8 cellular contexts compared by ENCODE assay signal in genomic region chr4:164937576-164938270, GRCh38. TPM values are rescaled to one million over a fixed set of nuclear protein-coding genes. Genes with fewer than 3 reads are reported as not detected.
DNase-seq lines count a peak whose midpoint lies in the region; ATAC-seq, FAIRE-seq and TF ChIP-seq lines count a peak whose summit lies in the region.

No MANE protein-coding gene starts in this region.

- BruUV-seq in Calu3 (replicated peaks; lab: Mats Ljungman, UMichigan): no TSS peak

- intact Hi-C loops in Calu3 (cut with micrococcal nuclease; ENCODE audit: unreplicated experiment): loop anchor here (10.0 kb wide), 1 partner anchor 163 kb away; no protein-coding TSS in a partner anchor

- peak; percentile 31 for ATAC-seq in GM19455 (IDR thresholded peaks at IDR 0.05; ENCODE audit: unreplicated experiment)
- peak; percentile 47 for ATAC-seq in HG03439 (IDR thresholded peaks at IDR 0.05; ENCODE audit: unreplicated experiment)

- no peaks in the 10 kb centered on the region for H3K36me3 Mint-ChIP-seq in Calu3 (ENCODE audit: insufficient read depth, unreplicated experiment)

- FAIRE-seq in endometrium (lab: Jason Lieb, UNC): peak; percentile 58
- FAIRE-seq in frontal cortex (lab: Jason Lieb, UNC): no peak

- H3K4me1 Mint-ChIP-seq in Calu3 (ENCODE audit: low read depth, unreplicated experiment): no peaks in the 10 kb centered on the region

- no peaks in the 10 kb centered on the region for H3K9me3 Mint-ChIP-seq in Calu3 (ENCODE audit: low read depth, unreplicated experiment)

- H3K27ac Mint-ChIP-seq in Calu3 (ENCODE audit: unreplicated experiment): no peak overlapping the region

- TF ChIP-seq CTCF in Calu3 (IDR thresholded peaks at IDR 0.05; ENCODE audit: unreplicated experiment): no peak

- DNase-seq in Ammon's horn (ENCODE audit: low spot score) (peak; percentile 76), Calu3 (no peak), NCI-H2029 (lab: John Stamatoyannopoulos, UW) (no peak), frontal cortex (ENCODE audit: low spot score in 2 of 2) (no peak), dedifferentiated amniotic fluid mesenchymal stem cell (ENCODE audit: extremely low spot score) (no peak)

- H3K4me3 Mint-ChIP-seq in Calu3 (ENCODE audit: low read depth, unreplicated experiment): no peak overlapping the region

- CTCF ChIA-PET in Calu3 (lab: Charles Lee): interaction anchor here (0.6 kb wide), 1 partner anchor 17 kb away, joined by 4 read pairs; no protein-coding TSS in a partner anchor

- H3K27me3 Mint-ChIP-seq in Calu3 (ENCODE audit: unreplicated experiment): no peaks in the 10 kb centered on the region

RNA-seq across cellular contexts. Expression of gene TRIM61, which starts 39.7 kb away (rescaled TPM):
- total RNA-seq in Calu3 (2022) (0.39 and 0.45 TPM in 2 replicates), frontal cortex (1.6 TPM)
